In genomic region chr7:43673243-43673976, GRCh38 we compare ENCODE assay signal across 8 cellular contexts. TPM values are rescaled to one million over a fixed set of nuclear protein-coding genes. Genes with fewer than 3 reads are reported as not detected.
DNase-seq lines count a peak whose midpoint lies in the region; ATAC-seq, FAIRE-seq and TF ChIP-seq lines count a peak whose summit lies in the region.
"Not testable (repeated sequence)": the region's sequence is repeated elsewhere in the genome, so short reads cannot be mapped to it uniquely, and the experiment has no call there.

No MANE protein-coding gene starts in this region.

- FAIRE-seq in A549 (lab: Jason Lieb, UNC); GM12891 (lab: Jason Lieb, UNC); astrocyte (lab: Jason Lieb, UNC): not testable (repeated sequence)

- peak overlapping the region; percentile 18 for H3K9ac ChIP-seq in astrocyte (ENCODE audit: low read length)

- H3K79me2 ChIP-seq in PC-9 (ENCODE audit: low read depth) (peaks cover 88% of the 10 kb centered on the region), astrocyte (ENCODE audit: insufficient read depth, low read length) (peaks cover 84% of the 10 kb centered on the region)

- 90% methylated on average over 5 of the region's 5 CpGs for WGBS in A549 (ENCODE audit: missing lambda C conversion rate)

- H3K4me1 Mint-ChIP-seq in astrocyte (ENCODE audit: low read depth, unreplicated experiment): peaks cover 18% of the 10 kb centered on the region
- H3K4me1 Mint-ChIP-seq in stimulated activated naive B cell treated with anti-CD40 and anti-IgM and Interleukin-4, amounts not matched to agents 10 μg/mL and 1 μg/mL and 100 μg/mL, for 72 hours: peaks cover 26 to 60% of the 10 kb centered on the region in 2 donors

- not testable (repeated sequence) for H2AFZ ChIP-seq in PC-9; astrocyte (ENCODE audit: low read depth, low read length)

- CTCF ChIA-PET in A549 (lab: Yijun Ruan, JAX): interaction anchor here (0.7 to 1.8 kb wide), 5 partner anchors 9 to 164 kb away, joined by 3 to 6 read pairs (median 3); partner anchors contain the start of gene STK17A
- CTCF ChIA-PET in PC-9 (lab: Charles Lee): interaction anchor here (0.5 kb wide), 1 partner anchor 19 kb away, joined by 3 read pairs; no protein-coding TSS in a partner anchor

- not testable (repeated sequence) for TF ChIP-seq EP300 in A549 (IDR thresholded peaks at IDR 0.05)

- not testable (repeated sequence) for H3K9me3 Mint-ChIP-seq in astrocyte (ENCODE audit: unreplicated experiment)
- H3K9me3 Mint-ChIP-seq in stimulated activated naive B cell treated with anti-CD40 and anti-IgM and Interleukin-4, amounts not matched to agents 10 μg/mL and 1 μg/mL and 100 μg/mL, for 72 hours: peaks cover 23 to 24% of the 10 kb centered on the region in 2 donors

- peak overlapping the region; percentile 55; the same call in 2 of the 3 replicates for H3K4me2 ChIP-seq in A549
- peak overlapping the region; percentile 55; the same call in 1 of the 2 replicates for H3K4me2 ChIP-seq in PC-9
- H3K4me2 ChIP-seq in astrocyte (ENCODE audit: low read length): not testable (repeated sequence)

- intact Hi-C loops in PC-9 (cut with micrococcal nuclease; ENCODE audit: unreplicated experiment): not testable (repeated sequence)

- not testable (repeated sequence) for BruUV-seq in PC-9 (replicated peaks; lab: Mats Ljungman, UMichigan)

- H3K9me3 ChIP-seq in A549 (peaks cover 14% of the 10 kb centered on the region; the same call in 1 of the 3 replicates), PC-9 (ENCODE audit: insufficient read depth, low read depth) (peaks cover 25% of the 10 kb centered on the region)
- not testable (repeated sequence) for H3K9me3 ChIP-seq in astrocyte (ENCODE audit: insufficient read depth, low read depth, low read length)

- in situ Hi-C loops in KBM-7 (cut with MboI; ENCODE audit: low pct_unique_long_range_greater_than_20kb, low sequenced_read_pairs): not testable (repeated sequence)

- H3K36me3 ChIP-seq in PC-9 (ENCODE audit: low read depth): peaks cover 40% of the 10 kb centered on the region
- not testable (repeated sequence) for H3K36me3 ChIP-seq in astrocyte (ENCODE audit: insufficient read depth, low read length)

- H4K20me1 ChIP-seq in PC-9 (ENCODE audit: insufficient read depth); astrocyte (ENCODE audit: insufficient read depth, low read length): not testable (repeated sequence)

- H3F3A ChIP-seq in PC-9 (ENCODE audit: insufficient read depth, low read depth): peaks cover 39% of the 10 kb centered on the region

- TF ChIP-seq CTCF in A549 (IDR thresholded peaks at IDR 0.05); PC-9 (conservative IDR thresholded peaks at IDR 0.05); astrocyte (IDR thresholded peaks at IDR 0.05; ENCODE audit: insufficient read depth, low read depth, low read length); choroid plexus epithelial cell (conservative IDR thresholded peaks at IDR 0.05; ENCODE audit: low read depth, low read length): not testable (repeated sequence)

- H3K4me3 ChIP-seq in A549; PC-9; astrocyte (ENCODE audit: insufficient read depth, low read depth, low read length); choroid plexus epithelial cell (ENCODE audit: low read depth, low read length): not testable (repeated sequence)

- not testable (repeated sequence) for DNase-seq in A549 (ENCODE audit: low read depth in 1 of 2, low spot score in 1 of 2); GM12891 (ENCODE audit: insufficient read length, low spot score); PC-9; stimulated activated naive B cell treated with anti-CD40 and anti-IgM and Interleukin-4, amounts not matched to agents 10 μg/mL and 1 μg/mL and 100 μg/mL, for 72 hours
- DNase-seq in KBM-7 (peak; percentile 18), astrocyte (ENCODE audit: low read depth) (peak; percentile 91), choroid plexus epithelial cell (ENCODE audit: low read depth) (peak; percentile 34), kidney tubule cell (ENCODE audit: low spot score) (peak; percentile 48)

- not testable (repeated sequence) for ATAC-seq in A549; stimulated activated naive B cell treated with anti-CD40 and anti-IgM and Interleukin-4, amounts not matched to agents 10 μg/mL and 1 μg/mL and 100 μg/mL, for 72 hours (replicated peaks)

- not testable (repeated sequence) for TF ChIP-seq POLR2A in A549 (IDR thresholded peaks at IDR 0.05; ENCODE audit: low read length); GM12891 (IDR thresholded peaks at IDR 0.05; ENCODE audit: low read depth, low read length)

- H3K9me2 ChIP-seq in PC-9 (ENCODE audit: insufficient read depth): not testable (repeated sequence)

- H3K4me3 Mint-ChIP-seq in astrocyte (ENCODE audit: unreplicated experiment); stimulated activated naive B cell treated with anti-CD40 and anti-IgM and Interleukin-4, amounts not matched to agents 10 μg/mL and 1 μg/mL and 100 μg/mL, for 72 hours: not testable (repeated sequence)

- not testable (repeated sequence) for H3K36me3 Mint-ChIP-seq in astrocyte (ENCODE audit: low read depth, unreplicated experiment)
- H3K36me3 Mint-ChIP-seq in stimulated activated naive B cell treated with anti-CD40 and anti-IgM and Interleukin-4, amounts not matched to agents 10 μg/mL and 1 μg/mL and 100 μg/mL, for 72 hours: peaks cover 44 to 63% of the 10 kb centered on the region in 2 donors

- POLR2A ChIA-PET in A549 (lab: Yijun Ruan, JAX): interaction anchor here (1.0 kb wide), 2 partner anchors 56 to 91 kb away, joined by 6 to 8 read pairs; partner anchors contain the start of genes COA1 and STK17A
- POLR2A ChIA-PET in PC-9 (lab: Charles Lee; ENCODE audit: unreplicated experiment): not testable (repeated sequence)

- H3K27ac Mint-ChIP-seq in astrocyte (ENCODE audit: unreplicated experiment): not testable (repeated sequence)
- peak overlapping the region; percentile 33 for H3K27ac Mint-ChIP-seq in stimulated activated naive B cell treated with anti-CD40 and anti-IgM and Interleukin-4, amounts not matched to agents 10 μg/mL and 1 μg/mL and 100 μg/mL, for 72 hours

- TF ChIP-seq RAD21 in A549 (conservative IDR thresholded peaks at IDR 0.05 in 1 of 2, IDR thresholded peaks at IDR 0.05 in 1 of 2): not testable (repeated sequence)

- H3K4me1 ChIP-seq in A549 (peaks cover 42% of the 10 kb centered on the region), PC-9 (replicated peaks; ENCODE audit: insufficient read depth) (peaks cover 19% of the 10 kb centered on the region), astrocyte (ENCODE audit: insufficient read depth, low read length) (peaks cover 23% of the 10 kb centered on the region)

- H3K27ac ChIP-seq in A549 (peak overlapping the region; percentile 78 to 83), PC-9 (peak overlapping the region; percentile 88), astrocyte (ENCODE audit: low read depth, low read length) (peak overlapping the region; percentile 83)

- not testable (repeated sequence) for H3K27me3 Mint-ChIP-seq in astrocyte (ENCODE audit: low read depth, unreplicated experiment); stimulated activated naive B cell treated with anti-CD40 and anti-IgM and Interleukin-4, amounts not matched to agents 10 μg/mL and 1 μg/mL and 100 μg/mL, for 72 hours

- not testable (repeated sequence) for H3K27me3 ChIP-seq in PC-9 (ENCODE audit: insufficient read depth, low read depth); astrocyte (ENCODE audit: insufficient read depth, low read length)

TF ChIP-seq in A549, 52 proteins besides CTCF, POLR2A, EP300 and RAD21:
- peak; percentile 17; the same call in 1 of the 2 replicates for TF ChIP-seq KDM1A (IDR thresholded peaks at IDR 0.05; ENCODE audit: low read depth)

TF ChIP-seq in GM12891, 5 proteins besides CTCF, POLR2A, EP300 and RAD21:
- TF ChIP-seq SPI1 (IDR thresholded peaks at IDR 0.05; ENCODE audit: low read depth, low read length): 0 out of 2 replicates have a peak, but pooled peaks have one; percentile 3
TF ChIP-seq in GM12891: peak in this region for 1; not testable (repeated sequence) for 4.

RNA-seq across cellular contexts. Expression of gene COA1, which starts 55.9 kb away (rescaled TPM):
- 57.5 and 84.0 TPM in 2 replicates for polyA plus RNA-seq in A549 (2011; rRNA removed)
- 22.8 and 32.3 TPM in 2 replicates for polyA plus RNA-seq in A549 (2012; cell fraction: cytosol; rRNA removed)
- 12.7 and 39.8 TPM in 2 replicates for polyA plus RNA-seq in A549 (2012; cell fraction: nucleus; rRNA removed)
- polyA plus RNA-seq in A549 (2017; fragmentation: RNase III; extraction: RNeasy Plus Mini Kit Qiagen cat#74134 plus additional on column Dnase treatment): 91.3 to 94.6 TPM (median 91.4 TPM) in 3 replicates
- 59.7 and 63.3 TPM in 2 replicates for polyA minus RNA-seq in A549 (2011; rRNA and poly(A)+ RNA removed)
- 66.7 TPM for polyA plus RNA-seq in GM12891 (2012; ENCODE audit: low read depth, missing spikeins)
- 128 and 151 TPM in 2 replicates for total RNA-seq in PC-9 (2021)
- 47.0 and 50.1 TPM in 2 replicates for total RNA-seq in astrocyte
